In genomic region chrX:56728321-56728720, GRCh38 we compare ENCODE assay signal across 8 cellular contexts. TPM values are rescaled to one million over a fixed set of nuclear protein-coding genes. Genes with fewer than 3 reads are reported as not detected.
DNase-seq lines count a peak whose midpoint lies in the region; ATAC-seq, FAIRE-seq and TF ChIP-seq lines count a peak whose summit lies in the region.

No MANE protein-coding gene starts in this region.

- intact Hi-C loops in upper lobe of right lung (cut with DNase I), result no loop called here

- H3K27me3 ChIP-seq in SJSA1 (replicated peaks) (no peaks in the 10 kb centered on the region), upper lobe of right lung (no peaks in the 10 kb centered on the region)

- peak; percentile 83 for FAIRE-seq in GM19239 (lab: Jason Lieb, UNC)

- ATAC-seq in upper lobe of right lung (no peak), HG02870 (IDR thresholded peaks at IDR 0.05; ENCODE audit: unreplicated experiment) (no peak), HG03175 (IDR thresholded peaks at IDR 0.05; ENCODE audit: unreplicated experiment) (no peak)

- no peak for TF ChIP-seq CTCF in fibroblast of villous mesenchyme (IDR thresholded peaks at IDR 0.05; ENCODE audit: insufficient read depth, low read depth, low read length)
- TF ChIP-seq CTCF in upper lobe of right lung (IDR thresholded peaks at IDR 0.05), result no peak

- H3K36me3 ChIP-seq in SJSA1, result no peaks in the 10 kb centered on the region
- H3K36me3 ChIP-seq in upper lobe of right lung, result no peaks in the 10 kb centered on the region

- H3K9me3 ChIP-seq in SJSA1 (replicated peaks) (no peaks in the 10 kb centered on the region), upper lobe of right lung (no peaks in the 10 kb centered on the region)

- DNase-seq in A172 (ENCODE audit: low spot score) (peak; percentile 3), GM19239 (ENCODE audit: insufficient read length, low spot score) (no peak), SJSA1 (ENCODE audit: low read depth in 1 of 2, low spot score in 2 of 2) (peak in 1 of 2 experiments; percentile 12), fibroblast of villous mesenchyme (ENCODE audit: low read depth) (peak; percentile 6), upper lobe of right lung (no peak)
- DNase-seq in stimulated activated CD4-positive, alpha-beta T cell treated with anti-CD3 and anti-CD28 coated beads, Interleukin-2, amount 100 ng/mL, for 48 hours, result no peak

- H3K4me3 ChIP-seq in SJSA1 (peak overlapping the region; percentile 56), fibroblast of villous mesenchyme (ENCODE audit: low read depth, low read length) (peak overlapping the region; percentile 78), upper lobe of right lung (peak overlapping the region; percentile 63)

- H3K27ac ChIP-seq in SJSA1, result no peak overlapping the region
- no peak overlapping the region for H3K27ac ChIP-seq in upper lobe of right lung

- H3K4me1 ChIP-seq in SJSA1 (replicated peaks) (no peaks in the 10 kb centered on the region), upper lobe of right lung (peaks cover 4% of the 10 kb centered on the region)

RNA-seq across cellular contexts. Expression of gene NBDY, which starts 0.7 kb away (rescaled TPM):
- 4.4 and 6.7 TPM in 2 replicates for total RNA-seq in A172 (2014; rRNA removed; shearing (Covaris generic))
- 8.3 and 16.7 TPM in 2 replicates for total RNA-seq in SJSA1 (2014; rRNA removed; shearing (Covaris generic))
- 10.3 and 12.1 TPM in 2 replicates for total RNA-seq in fibroblast of villous mesenchyme
- 30.7 TPM for total RNA-seq in upper lobe of right lung

Comparison
In these comparisons a context has a peak if more than half of its experiments do, and no peak if none do; other contexts are left out.
1. DNase-seq: peak in A172 (single experiment) and fibroblast of villous mesenchyme (single experiment); none in GM19239 (single experiment), upper lobe of right lung (single experiment) and stimulated activated CD4-positive, alpha-beta T cell treated with anti-CD3 and anti-CD28 coated beads, Interleukin-2, amount 100 ng/mL, for 48 hours (0 of 2).
2. Peak in every context shown above with its lines, with median percentiles within 50 percentile points of each other: H3K4me3 ChIP-seq.